In the genomic region with DNA sequence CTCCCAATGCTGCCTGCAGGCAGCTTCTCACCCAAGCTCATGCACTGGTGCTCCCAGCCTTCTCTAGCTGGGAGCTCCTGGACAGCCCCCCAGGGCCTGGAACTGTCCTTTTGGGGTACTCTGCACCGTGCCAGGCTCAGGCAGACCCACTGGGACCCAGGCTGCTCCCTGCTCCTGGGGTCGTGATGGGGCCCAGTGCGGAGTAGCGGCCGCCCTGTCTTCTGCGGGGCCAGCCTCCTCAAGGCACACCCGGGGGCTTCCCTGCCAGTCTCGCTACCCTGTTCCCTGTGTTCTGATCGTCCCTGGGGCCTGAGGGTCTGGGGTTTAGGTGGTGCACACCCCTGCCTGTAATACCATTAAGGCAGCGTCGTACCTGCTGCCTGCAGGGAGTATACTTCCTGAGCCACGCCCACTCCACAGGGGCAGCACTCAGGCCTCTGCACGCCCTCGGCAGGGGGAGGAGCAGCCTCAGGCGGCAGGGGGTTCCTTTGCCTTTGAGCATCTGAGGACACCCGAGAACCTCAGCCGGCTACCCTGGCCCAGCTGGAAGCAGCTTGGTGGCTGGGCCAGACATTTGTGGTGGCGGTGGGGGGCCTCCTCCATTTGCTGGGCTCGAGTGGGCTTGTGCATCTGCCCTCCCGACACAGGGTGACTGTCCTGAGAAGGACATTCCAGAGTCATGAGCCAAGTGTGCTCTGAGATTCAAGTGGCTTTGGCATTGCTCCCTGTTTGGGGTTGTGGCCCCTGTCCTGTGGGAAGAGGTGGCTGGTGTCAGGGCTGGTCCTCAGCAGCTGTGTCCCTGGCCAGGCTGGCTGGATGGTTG, we compare ENCODE assay signal across 12 cellular contexts. TPM values are rescaled to one million over a fixed set of nuclear protein-coding genes. Genes with fewer than 3 reads are reported as not detected.
DNase-seq lines count a peak whose midpoint lies in the region; ATAC-seq, FAIRE-seq and TF ChIP-seq lines count a peak whose summit lies in the region.
"Had no signal": no experiment of that assay in that cellular context is flagged by ENCODE, and none has a peak within 500 bp of the region (broad histone marks: within the 10 kb centered on the region; RNA-seq: fewer than 3 reads in every experiment).

No MANE protein-coding gene starts in this region.

- DNase-seq in HepG2 (ENCODE audit: low spot score): no peak
- no peak for DNase-seq in right lobe of liver
- peak; percentile 41 for DNase-seq in RWPE1 (ENCODE audit: low spot score)
- DNase-seq in heart right ventricle: peak; percentile 62 to 82
- no peak for DNase-seq in upper lobe of right lung
- DNase-seq in SHP77 (lab: John Stamatoyannopoulos, UW): no peak
- no peak for DNase-seq in D721Med (ENCODE audit: insufficient read length, low spot score)
- DNase-seq: kidney glomerular epithelial cell had no signal

- 80% methylated on average over 1 of the region's 20 CpGs for WGBS in HepG2 (ENCODE audit: low lambda C conversion rate)
- 60% methylated on average over 1 of the region's 20 CpGs for WGBS in right lobe of liver (ENCODE audit: insufficient coverage, low coverage, low lambda C conversion rate, missing lambda C conversion rate)
- 58 to 70% methylated on average over 20 of the region's 20 CpGs for WGBS in heart right ventricle, 2 donors

- intact Hi-C loops in HepG2 (cut with micrococcal nuclease; ENCODE audit: unreplicated experiment): no loop called here
- intact Hi-C loops in right lobe of liver (cut with DNase I): no loop called here
- intact Hi-C loops in heart right ventricle (cut with DNase I): no loop called here
- intact Hi-C loops in upper lobe of right lung (cut with DNase I): no loop called here

- no peak overlapping the region for H3K4me2 ChIP-seq in HepG2 (ENCODE audit: low read depth, low read length)
- H3K4me2 ChIP-seq: KMS-11 had no signal

- no peak for FAIRE-seq in HepG2 (lab: Jason Lieb, UNC)
- FAIRE-seq in D721Med (lab: Jason Lieb, UNC): no peak

- TF ChIP-seq EP300 in HepG2 (IDR thresholded peaks at IDR 0.05; ENCODE audit: low read depth in 2 of 2, low read length in 2 of 2) (no peak), HepG2 (CRISPR knock-in tag; IDR thresholded peaks at IDR 0.05; ENCODE audit: borderline replicate concordance) (no peak)

- H3K4me1 ChIP-seq in HepG2 (ENCODE audit: insufficient read depth, low read length) (no peaks in the 10 kb centered on the region), right lobe of liver (peaks cover 0 to 15% (median 0%) of the 10 kb centered on the region in 4 donors), heart right ventricle (peaks cover 28 to 73% (median 46%) of the 10 kb centered on the region in 9 donors), upper lobe of right lung (no peaks in the 10 kb centered on the region)
- H3K4me1 ChIP-seq: HAP-1 had no signal

- H3K79me2 ChIP-seq in HepG2 (ENCODE audit: insufficient read depth, low read length): no peaks in the 10 kb centered on the region

- H3K27me3 ChIP-seq in HepG2 (ENCODE audit: control insufficient read depth in 1 of 2, insufficient read depth in 2 of 2, low read length in 2 of 2) (no peaks in the 10 kb centered on the region), right lobe of liver (no peaks in the 10 kb centered on the region), heart right ventricle (no peaks in the 10 kb centered on the region), upper lobe of right lung (no peaks in the 10 kb centered on the region)
- H3K27me3 ChIP-seq: gastroesophageal sphincter had no signal

- H3K36me3 ChIP-seq in HepG2 (replicated peaks in 1 of 2; ENCODE audit: control insufficient read depth in 1 of 2, insufficient read depth in 2 of 2, low read length in 2 of 2) (peaks cover 18 to 39% of the 10 kb centered on the region in 2 experiments; a peak in 4 of 5 replicates), right lobe of liver (peaks cover 0 to 24% (median 5%) of the 10 kb centered on the region in 4 donors), heart right ventricle (peaks cover 0 to 84% (median 34%) of the 10 kb centered on the region in 9 donors), upper lobe of right lung (peaks cover 41% of the 10 kb centered on the region)

- in situ Hi-C loops in HepG2 (cut with HindIII; ENCODE audit: extremely low pct_ligation_motif_present, low pct_unique_long_range_greater_than_20kb): no loop called here

- TF ChIP-seq POLR2A in HepG2 (IDR thresholded peaks at IDR 0.05; ENCODE audit: insufficient read depth in 1 of 2, low read depth in 2 of 2, low read length in 2 of 2): no peak
- no peak for TF ChIP-seq POLR2A in right lobe of liver (IDR thresholded peaks at IDR 0.05)

- no peak overlapping the region for H2AFZ ChIP-seq in HepG2 (ENCODE audit: low read length)

- ATAC-seq in HepG2 (no peak), right lobe of liver (no peak), heart right ventricle (peak; percentile 32 to 70 (median 54)), upper lobe of right lung (peak; percentile 57), GM18517 (IDR thresholded peaks at IDR 0.05; ENCODE audit: unreplicated experiment) (no peak)
- ATAC-seq: gastroesophageal sphincter had no signal

- no peak for TF ChIP-seq RAD21 in HepG2 (CRISPR knock-in tag; IDR thresholded peaks at IDR 0.05)

- no peak overlapping the region for H3K9ac ChIP-seq in HepG2 (ENCODE audit: insufficient read depth, low read depth, low read length)
- H3K9ac ChIP-seq: KMS-11 had no signal

- CTCF ChIA-PET in HepG2 (lab: Yijun Ruan, JAX; ENCODE audit: low intra/inter-chr PET ratio, low total read pairs): no interaction called here
- CTCF ChIA-PET in RWPE1 (lab: Yijun Ruan, JAX): interaction anchor here (0.5 to 1.3 kb wide), 3 partner anchors 15 to 60 kb away, joined by 3 read pairs; no protein-coding TSS in a partner anchor

- H4K20me1 ChIP-seq in HepG2 (ENCODE audit: insufficient read depth, low read length): no peaks in the 10 kb centered on the region

- H3K9me3 ChIP-seq in HepG2 (ENCODE audit: low read length) (no peaks in the 10 kb centered on the region), right lobe of liver (no peaks in the 10 kb centered on the region), heart right ventricle (no peaks in the 10 kb centered on the region), upper lobe of right lung (no peaks in the 10 kb centered on the region)
- H3K9me3 ChIP-seq: gastroesophageal sphincter, HAP-1 had no signal

- H3K27ac ChIP-seq in HepG2 (ENCODE audit: extremely low read length, insufficient read depth, low read length): no peak overlapping the region
- H3K27ac ChIP-seq in right lobe of liver: no peak overlapping the region
- peak overlapping the region; percentile 100 for H3K27ac ChIP-seq in RWPE1
- peak overlapping the region; percentile 69 to 100 (median 100) for H3K27ac ChIP-seq in heart right ventricle
- H3K27ac ChIP-seq in upper lobe of right lung: no peak overlapping the region
- H3K27ac ChIP-seq: gastroesophageal sphincter, KMS-11 had no signal

- H3K4me3 ChIP-seq in HepG2 (replicated peaks in 1 of 3; ENCODE audit: insufficient read depth in 1 of 3, low read depth in 2 of 3, low read length in 3 of 3) (no peak overlapping the region), right lobe of liver (no peak overlapping the region), heart right ventricle (no peak overlapping the region), upper lobe of right lung (no peak overlapping the region)
- H3K4me3 ChIP-seq: gastroesophageal sphincter, HAP-1 had no signal

- POLR2A ChIA-PET in HepG2 (lab: Yijun Ruan, JAX): no interaction called here
- POLR2A ChIA-PET in RWPE1 (lab: Yijun Ruan, JAX; ENCODE audit: low non-redundant PET): no interaction called here

- no TSS peak for BruUV-seq in HepG2 (replicated peaks; lab: Mats Ljungman, UMichigan)

- no peak for TF ChIP-seq CTCF in HepG2 (CRISPR knock-in tag; IDR thresholded peaks at IDR 0.05)
- no peak for TF ChIP-seq CTCF in right lobe of liver (IDR thresholded peaks at IDR 0.05)
- no peak for TF ChIP-seq CTCF in RWPE1 (conservative IDR thresholded peaks at IDR 0.05; ENCODE audit: low read depth)
- no peak for TF ChIP-seq CTCF in heart right ventricle (IDR thresholded peaks at IDR 0.05)
- TF ChIP-seq CTCF in upper lobe of right lung (IDR thresholded peaks at IDR 0.05): no peak
- TF ChIP-seq CTCF in D721Med (IDR thresholded peaks at IDR 0.05; ENCODE audit: insufficient read depth, missing control alignments): no peak

RNA-seq across cellular contexts. Expression of a gene that starts 9.2 kb away (rescaled TPM):
- 32.1 and 37.9 TPM in 2 replicates for total RNA-seq in HepG2 (2016; rRNA removed; fragmentation: Illumina TruSeq; extraction: Trizol)
- total RNA-seq in HepG2 (2016; cell fraction: cytosol; rRNA removed; fragmentation: Illumina TruSeq; extraction: Trizol; ENCODE audit: low read depth): 22.2 and 30.3 TPM in 2 replicates
- 29.1 and 37.9 TPM in 2 replicates for total RNA-seq in HepG2 (2016; cell fraction: insoluble cytoplasmic fraction; rRNA removed; fragmentation: Illumina TruSeq; extraction: Trizol)
- 30.8 and 36.2 TPM in 2 replicates for total RNA-seq in HepG2 (2016; cell fraction: membrane; rRNA removed; fragmentation: Illumina TruSeq; extraction: Trizol)
- 14.7 and 15.4 TPM in 2 replicates for total RNA-seq in HepG2 (2016; cell fraction: nucleus; rRNA removed; fragmentation: Illumina TruSeq; extraction: Trizol)
- 18.0 and 31.6 TPM in 2 replicates for polyA plus RNA-seq in HepG2 (2011; rRNA removed)
- polyA plus RNA-seq in HepG2 (2011; cell fraction: cytosol; rRNA removed): 18.1 and 57.4 TPM in 2 replicates
- polyA plus RNA-seq in HepG2 (2011; cell fraction: nucleus; rRNA removed): 37.9 and 74.0 TPM in 2 replicates
- polyA plus RNA-seq in HepG2 (2012): 3.6 and 7.4 TPM in 2 replicates
- 34.0 and 41.4 TPM in 2 replicates for polyA plus RNA-seq in HepG2 (2016; cell fraction: cytosol; fragmentation: Illumina TruSeq; extraction: Trizol; ENCODE audit: low read depth)
- 44.2 and 51.5 TPM in 2 replicates for polyA plus RNA-seq in HepG2 (2016; cell fraction: insoluble cytoplasmic fraction; fragmentation: Illumina TruSeq; extraction: Trizol; ENCODE audit: low read depth)
- polyA plus RNA-seq in HepG2 (2016; cell fraction: membrane; fragmentation: Illumina TruSeq; extraction: Trizol; ENCODE audit: low read depth): 41.2 and 43.7 TPM in 2 replicates
- 39.7 and 41.0 TPM in 2 replicates for polyA plus RNA-seq in HepG2 (2016; cell fraction: nucleus; fragmentation: Illumina TruSeq; extraction: Trizol; ENCODE audit: insufficient read depth, low read depth)
- polyA minus RNA-seq in HepG2 (2011; rRNA and poly(A)+ RNA removed; ENCODE audit: low replicate concordance): 21.4 and 23.6 TPM in 2 replicates
- polyA minus RNA-seq in HepG2 (2011; cell fraction: cytosol; rRNA and poly(A)+ RNA removed): 8.4 and 15.7 TPM in 2 replicates
- polyA minus RNA-seq in HepG2 (2011; cell fraction: nucleus; rRNA and poly(A)+ RNA removed): 2.2 and 7.5 TPM in 2 replicates
- total RNA-seq in right lobe of liver: 10 to 100 TPM; 11.2 to 50.0 (median 27.5) TPM
- 1,000 to 10,000 TPM in 3 of 10 donors, 100 to 1,000 TPM in 7; 731 to 1,223 (median 884) TPM for total RNA-seq in heart right ventricle
- polyA plus RNA-seq in heart right ventricle: 1,000 to 10,000 TPM; 1,120 to 1,194 TPM
- 191 TPM for total RNA-seq in upper lobe of right lung

RNA-seq across cellular contexts. Expression of a gene that starts 21.3 kb away (rescaled TPM):
- 53.9 and 59.7 TPM in 2 replicates for total RNA-seq in HepG2 (2016; rRNA removed; fragmentation: Illumina TruSeq; extraction: Trizol)
- 18.2 and 27.4 TPM in 2 replicates for total RNA-seq in HepG2 (2016; cell fraction: cytosol; rRNA removed; fragmentation: Illumina TruSeq; extraction: Trizol; ENCODE audit: low read depth)
- total RNA-seq in HepG2 (2016; cell fraction: insoluble cytoplasmic fraction; rRNA removed; fragmentation: Illumina TruSeq; extraction: Trizol): 53.1 and 55.2 TPM in 2 replicates
- total RNA-seq in HepG2 (2016; cell fraction: membrane; rRNA removed; fragmentation: Illumina TruSeq; extraction: Trizol): 23.1 and 27.8 TPM in 2 replicates
- 25.3 and 26.5 TPM in 2 replicates for total RNA-seq in HepG2 (2016; cell fraction: nucleus; rRNA removed; fragmentation: Illumina TruSeq; extraction: Trizol)
- polyA plus RNA-seq in HepG2 (2011; rRNA removed): 59.5 and 62.2 TPM in 2 replicates
- polyA plus RNA-seq in HepG2 (2011; cell fraction: cytosol; rRNA removed): 27.8 and 82.6 TPM in 2 replicates
- 47.3 and 55.5 TPM in 2 replicates for polyA plus RNA-seq in HepG2 (2011; cell fraction: nucleus; rRNA removed)
- polyA plus RNA-seq in HepG2 (2012): 46.4 and 49.2 TPM in 2 replicates
- polyA plus RNA-seq in HepG2 (2016; cell fraction: cytosol; fragmentation: Illumina TruSeq; extraction: Trizol; ENCODE audit: low read depth): 85.4 and 115 TPM in 2 replicates
- 142 and 159 TPM in 2 replicates for polyA plus RNA-seq in HepG2 (2016; cell fraction: insoluble cytoplasmic fraction; fragmentation: Illumina TruSeq; extraction: Trizol; ENCODE audit: low read depth)
- polyA plus RNA-seq in HepG2 (2016; cell fraction: membrane; fragmentation: Illumina TruSeq; extraction: Trizol; ENCODE audit: low read depth): 67.3 and 82.2 TPM in 2 replicates
- 136 and 137 TPM in 2 replicates for polyA plus RNA-seq in HepG2 (2016; cell fraction: nucleus; fragmentation: Illumina TruSeq; extraction: Trizol; ENCODE audit: insufficient read depth, low read depth)
- polyA minus RNA-seq in HepG2 (2011; rRNA and poly(A)+ RNA removed; ENCODE audit: low replicate concordance): 24.8 and 136 TPM in 2 replicates
- 20.6 and 28.4 TPM in 2 replicates for polyA minus RNA-seq in HepG2 (2011; cell fraction: cytosol; rRNA and poly(A)+ RNA removed)
- polyA minus RNA-seq in HepG2 (2011; cell fraction: nucleus; rRNA and poly(A)+ RNA removed): 4.7 and 11.8 TPM in 2 replicates
- total RNA-seq in right lobe of liver: 1 to 10 TPM in 5 of 6 experiments, under 1 TPM in 1; 0.79 to 5.4 (median 2.7) TPM
- 100 to 1,000 TPM in 1 of 10 donors, 10 to 100 TPM in 9; 34.0 to 131 (median 51.0) TPM for total RNA-seq in heart right ventricle
- polyA plus RNA-seq in heart right ventricle: 100 to 1,000 TPM; 149 to 170 TPM
- 96.2 TPM for total RNA-seq in upper lobe of right lung

RNA-seq across cellular contexts. Expression of a gene that starts 25.6 kb away (rescaled TPM):
- total RNA-seq in HepG2 (2016; rRNA removed; fragmentation: Illumina TruSeq; extraction: Trizol) (20.7 and 27.4 TPM in 2 replicates), right lobe of liver (1 to 10 TPM; 2.2 to 8.1 (median 3.9) TPM), heart right ventricle (1 to 10 TPM; 2.3 to 5.2 (median 4.2) TPM), upper lobe of right lung (7.9 TPM)
- total RNA-seq in HepG2 (2016; cell fraction: cytosol; rRNA removed; fragmentation: Illumina TruSeq; extraction: Trizol; ENCODE audit: low read depth): 9.2 and 10.3 TPM in 2 replicates
- total RNA-seq in HepG2 (2016; cell fraction: insoluble cytoplasmic fraction; rRNA removed; fragmentation: Illumina TruSeq; extraction: Trizol): 21.2 and 28.4 TPM in 2 replicates
- 12.9 and 13.8 TPM in 2 replicates for total RNA-seq in HepG2 (2016; cell fraction: membrane; rRNA removed; fragmentation: Illumina TruSeq; extraction: Trizol)
- 15.9 and 16.8 TPM in 2 replicates for total RNA-seq in HepG2 (2016; cell fraction: nucleus; rRNA removed; fragmentation: Illumina TruSeq; extraction: Trizol)
- polyA plus RNA-seq in HepG2 (2011; rRNA removed) (5.7 and 7.3 TPM in 2 replicates), heart right ventricle (10 to 100 TPM in 1 of 2 donors, 1 to 10 TPM in 1; 8.4 to 10.0 TPM)
- 4.1 and 10.9 TPM in 2 replicates for polyA plus RNA-seq in HepG2 (2011; cell fraction: cytosol; rRNA removed)
- polyA plus RNA-seq in HepG2 (2011; cell fraction: nucleus; rRNA removed): 20.8 and 27.4 TPM in 2 replicates
- 4.5 and 5.0 TPM in 2 replicates for polyA plus RNA-seq in HepG2 (2012)
- polyA plus RNA-seq in HepG2 (2016; cell fraction: cytosol; fragmentation: Illumina TruSeq; extraction: Trizol; ENCODE audit: low read depth): 5.8 and 6.5 TPM in 2 replicates
- 20.9 and 21.6 TPM in 2 replicates for polyA plus RNA-seq in HepG2 (2016; cell fraction: insoluble cytoplasmic fraction; fragmentation: Illumina TruSeq; extraction: Trizol; ENCODE audit: low read depth)
- 9.6 and 10.0 TPM in 2 replicates for polyA plus RNA-seq in HepG2 (2016; cell fraction: membrane; fragmentation: Illumina TruSeq; extraction: Trizol; ENCODE audit: low read depth)
- polyA plus RNA-seq in HepG2 (2016; cell fraction: nucleus; fragmentation: Illumina TruSeq; extraction: Trizol; ENCODE audit: insufficient read depth, low read depth): 36.1 and 37.5 TPM in 2 replicates
- 12.1 and 23.1 TPM in 2 replicates for polyA minus RNA-seq in HepG2 (2011; rRNA and poly(A)+ RNA removed; ENCODE audit: low replicate concordance)
- 2.8 and 5.5 TPM in 2 replicates for polyA minus RNA-seq in HepG2 (2011; cell fraction: cytosol; rRNA and poly(A)+ RNA removed)
- 7.3 and 9.0 TPM in 2 replicates for polyA minus RNA-seq in HepG2 (2011; cell fraction: nucleus; rRNA and poly(A)+ RNA removed)

RNA-seq across cellular contexts. Expression of a gene that starts 45.8 kb away (rescaled TPM):
- total RNA-seq in HepG2 (2016; rRNA removed; fragmentation: Illumina TruSeq; extraction: Trizol) (19.1 and 35.2 TPM in 2 replicates), right lobe of liver (10 to 100 TPM; 18.6 to 45.1 (median 29.2) TPM), heart right ventricle (100 to 1,000 TPM; 104 to 209 (median 133) TPM), upper lobe of right lung (74.8 TPM)
- 56.8 and 63.0 TPM in 2 replicates for total RNA-seq in HepG2 (2016; cell fraction: cytosol; rRNA removed; fragmentation: Illumina TruSeq; extraction: Trizol; ENCODE audit: low read depth)
- total RNA-seq in HepG2 (2016; cell fraction: insoluble cytoplasmic fraction; rRNA removed; fragmentation: Illumina TruSeq; extraction: Trizol): 14.0 and 38.5 TPM in 2 replicates
- total RNA-seq in HepG2 (2016; cell fraction: membrane; rRNA removed; fragmentation: Illumina TruSeq; extraction: Trizol): 52.7 and 56.0 TPM in 2 replicates
- 47.2 and 51.4 TPM in 2 replicates for total RNA-seq in HepG2 (2016; cell fraction: nucleus; rRNA removed; fragmentation: Illumina TruSeq; extraction: Trizol)
- polyA plus RNA-seq in HepG2 (2011; rRNA removed) (85.7 and 85.8 TPM in 2 replicates), heart right ventricle (100 to 1,000 TPM in 1 of 2 donors, 10 to 100 TPM in 1; 94.4 to 250 TPM)
- polyA plus RNA-seq in HepG2 (2011; cell fraction: cytosol; rRNA removed): 39.0 and 48.4 TPM in 2 replicates
- polyA plus RNA-seq in HepG2 (2011; cell fraction: nucleus; rRNA removed): 409 and 581 TPM in 2 replicates
- polyA plus RNA-seq in HepG2 (2012): 58.3 and 62.1 TPM in 2 replicates
- 51.1 and 53.5 TPM in 2 replicates for polyA plus RNA-seq in HepG2 (2016; cell fraction: cytosol; fragmentation: Illumina TruSeq; extraction: Trizol; ENCODE audit: low read depth)
- 36.2 and 45.8 TPM in 2 replicates for polyA plus RNA-seq in HepG2 (2016; cell fraction: insoluble cytoplasmic fraction; fragmentation: Illumina TruSeq; extraction: Trizol; ENCODE audit: low read depth)
- polyA plus RNA-seq in HepG2 (2016; cell fraction: membrane; fragmentation: Illumina TruSeq; extraction: Trizol; ENCODE audit: low read depth): 82.4 and 89.9 TPM in 2 replicates
- 244 and 255 TPM in 2 replicates for polyA plus RNA-seq in HepG2 (2016; cell fraction: nucleus; fragmentation: Illumina TruSeq; extraction: Trizol; ENCODE audit: insufficient read depth, low read depth)
- polyA minus RNA-seq in HepG2 (2011; rRNA and poly(A)+ RNA removed; ENCODE audit: low replicate concordance): 53.3 and 73.7 TPM in 2 replicates
- polyA minus RNA-seq in HepG2 (2011; cell fraction: cytosol; rRNA and poly(A)+ RNA removed): 58.3 and 59.6 TPM in 2 replicates
- 88.5 and 90.4 TPM in 2 replicates for polyA minus RNA-seq in HepG2 (2011; cell fraction: nucleus; rRNA and poly(A)+ RNA removed)

Comparison
In these comparisons a context has a peak if more than half of its experiments do, and no peak if none do; other contexts are left out.
1. ATAC-seq: peak in heart right ventricle (8 of 8) and upper lobe of right lung (single experiment); none in HepG2 (single experiment), right lobe of liver (0 of 4) and GM18517 (single experiment).
2. DNase-seq: peak in RWPE1 (single experiment) and heart right ventricle (2 of 2); none in HepG2 (single experiment), right lobe of liver (0 of 3), upper lobe of right lung (single experiment), SHP77 (0 of 2) and D721Med (single experiment).
3. H3K27ac ChIP-seq: peak in RWPE1 (single experiment) and heart right ventricle (10 of 10); none in HepG2 (single experiment), right lobe of liver (0 of 3) and upper lobe of right lung (single experiment).